Comparison of ENCODE assay signal across 15 cellular contexts in the genomic region with DNA sequence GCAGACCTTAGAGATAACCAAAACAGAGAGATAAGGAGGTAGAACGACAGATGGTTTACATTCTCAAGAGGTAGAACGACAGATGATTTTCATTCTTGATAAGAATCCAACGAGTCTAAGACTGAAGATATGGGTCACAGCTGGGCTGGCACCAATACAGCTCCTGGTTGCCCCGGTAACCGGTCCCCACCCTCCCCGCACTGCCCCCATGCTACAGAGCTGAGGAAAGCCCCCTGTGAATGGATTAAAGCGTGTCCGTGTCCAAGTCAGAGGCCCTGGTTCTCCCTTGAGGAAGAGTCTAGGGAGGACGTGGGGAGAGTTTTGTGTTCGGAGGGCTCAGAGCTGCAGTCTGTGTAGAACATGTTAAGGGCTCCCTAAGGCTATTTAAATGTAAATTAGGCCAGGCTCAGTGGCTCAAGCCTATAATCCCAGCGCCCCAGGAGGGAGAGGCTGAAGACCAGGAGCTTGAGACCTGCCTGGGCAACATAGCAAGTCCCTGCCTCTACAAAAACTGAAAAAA. TPM values are rescaled to one million over a fixed set of nuclear protein-coding genes. Genes with fewer than 3 reads are reported as not detected.
DNase-seq lines count a peak whose midpoint lies in the region; ATAC-seq and TF ChIP-seq lines count a peak whose summit lies in the region.
"Had no signal": no experiment of that assay in that cellular context is flagged by ENCODE, and none has a peak within 500 bp of the region (broad histone marks: within the 10 kb centered on the region; RNA-seq: fewer than 3 reads in every experiment).

No MANE protein-coding gene starts in this region.

- TF ChIP-seq CTCF in glutamatergic neuron (IDR thresholded peaks at IDR 0.05; ENCODE audit: partially characterized antibody, unreplicated experiment) (no peak), upper lobe of left lung (IDR thresholded peaks at IDR 0.05) (no peak)

- no peaks in the 10 kb centered on the region for H3K9me3 Mint-ChIP-seq in glutamatergic neuron (ENCODE audit: unreplicated experiment)
- no peaks in the 10 kb centered on the region for H3K9me3 Mint-ChIP-seq in stimulated activated effector memory CD8-positive, alpha-beta T cell treated with anti-CD3 and anti-CD28 coated beads, Interleukin-12 subunit alpha, Interleukin-12 subunit beta, amount 100 ng/mL, for 72 hours
- H3K9me3 Mint-ChIP-seq in CD4-positive, alpha-beta memory T cell, result no peaks in the 10 kb centered on the region

- no peak overlapping the region for H3K4me3 ChIP-seq in upper lobe of left lung
- H3K4me3 ChIP-seq in CD4-positive, alpha-beta memory T cell (ENCODE audit: low read length in 2 of 2), result no peak overlapping the region
- H3K4me3 ChIP-seq: colonic mucosa, mucosa of descending colon, tibial artery had no signal

- no peak overlapping the region for H3K27ac ChIP-seq in upper lobe of left lung
- no peak overlapping the region for H3K27ac ChIP-seq in CD4-positive, alpha-beta memory T cell (ENCODE audit: low read depth, low read length)
- H3K27ac ChIP-seq: colonic mucosa, tibial artery had no signal

- H3K27me3 ChIP-seq in upper lobe of left lung, result no peaks in the 10 kb centered on the region
- no peaks in the 10 kb centered on the region for H3K27me3 ChIP-seq in CD4-positive, alpha-beta memory T cell (ENCODE audit: insufficient read depth, low read length)
- H3K27me3 ChIP-seq: colonic mucosa, tibial artery had no signal

- CTCF ChIA-PET in CD4-positive, alpha-beta memory T cell (lab: Charles Lee; ENCODE audit: partially characterized antibody), result interaction anchor here (1.3 to 4.8 kb wide), 3 partner anchors 10 to 281 kb away, joined by 3 to 26 read pairs (median 4); no protein-coding TSS in a partner anchor

- POLR2A ChIA-PET in CD4-positive, alpha-beta memory T cell (lab: Charles Lee; ENCODE audit: partially characterized antibody), result no interaction called here

- peak overlapping the region; percentile 57 for H3K27ac Mint-ChIP-seq in glutamatergic neuron (ENCODE audit: unreplicated experiment)
- peak overlapping the region; percentile 23 for H3K27ac Mint-ChIP-seq in stimulated activated effector memory CD8-positive, alpha-beta T cell treated with anti-CD3 and anti-CD28 coated beads, Interleukin-12 subunit alpha, Interleukin-12 subunit beta, amount 100 ng/mL, for 72 hours
- H3K27ac Mint-ChIP-seq in CD4-positive, alpha-beta memory T cell, result peak overlapping the region in 1 of 7 donors; percentile 60

- WGBS in upper lobe of left lung, 2 donors, result 53 to 61% methylated on average over 11 of the region's 11 CpGs

- H3K27me3 Mint-ChIP-seq in glutamatergic neuron (ENCODE audit: unreplicated experiment), result no peaks in the 10 kb centered on the region
- no peaks in the 10 kb centered on the region for H3K27me3 Mint-ChIP-seq in CD4-positive, alpha-beta memory T cell

- peaks cover 0 to 15% (median 3%) of the 10 kb centered on the region in 4 donors for H3K36me3 ChIP-seq in upper lobe of left lung
- no peaks in the 10 kb centered on the region for H3K36me3 ChIP-seq in CD4-positive, alpha-beta memory T cell (ENCODE audit: insufficient read depth, low read length)
- H3K36me3 ChIP-seq: colonic mucosa had no signal

- DNase-seq in Right ventricle myocardium superior, result no peak
- DNase-seq in cardiac septum (ENCODE audit: low spot score), result no peak
- DNase-seq in NCI-H82 (lab: John Stamatoyannopoulos, UW), result peak; percentile 88
- peak; percentile 52 for DNase-seq in glutamatergic neuron
- DNase-seq in stimulated activated effector memory CD8-positive, alpha-beta T cell treated with anti-CD3 and anti-CD28 coated beads, Interleukin-12 subunit alpha, Interleukin-12 subunit beta, amount 100 ng/mL, for 72 hours (ENCODE audit: low spot score in 2 of 2), result no peak
- DNase-seq in upper lobe of left lung, result no peak
- no peak for DNase-seq in CD4-positive, alpha-beta memory T cell
- no peak for DNase-seq in activated CD4-positive, CD25-positive, alpha-beta regulatory T cell treated with anti-CD3 and anti-CD28 coated beads, Interleukin-2, amount 50 U/mL, for 72 hours
- DNase-seq: colonic mucosa, DMS153, Kasumi-1, mucosa of descending colon, NCI-H2029, posterior cingulate gyrus, tibial artery had no signal

- H3K4me1 ChIP-seq in upper lobe of left lung, result no peaks in the 10 kb centered on the region
- H3K4me1 ChIP-seq in CD4-positive, alpha-beta memory T cell (ENCODE audit: insufficient read depth, low read length), result no peaks in the 10 kb centered on the region
- H3K4me1 ChIP-seq: colonic mucosa, tibial artery had no signal

- H3K9me3 ChIP-seq in upper lobe of left lung, result no peaks in the 10 kb centered on the region
- H3K9me3 ChIP-seq in CD4-positive, alpha-beta memory T cell (ENCODE audit: control insufficient read depth in 1 of 2, low read length in 2 of 2), result no peaks in the 10 kb centered on the region
- H3K9me3 ChIP-seq: colonic mucosa, mucosa of descending colon, tibial artery had no signal

- no peak for TF ChIP-seq EP300 in upper lobe of left lung (IDR thresholded peaks at IDR 0.05)

- no peak for TF ChIP-seq POLR2A in upper lobe of left lung (IDR thresholded peaks at IDR 0.05)

- H3K36me3 Mint-ChIP-seq in glutamatergic neuron (ENCODE audit: unreplicated experiment), result no peaks in the 10 kb centered on the region
- H3K36me3 Mint-ChIP-seq in stimulated activated effector memory CD8-positive, alpha-beta T cell treated with anti-CD3 and anti-CD28 coated beads, Interleukin-12 subunit alpha, Interleukin-12 subunit beta, amount 100 ng/mL, for 72 hours, result peaks cover 18% of the 10 kb centered on the region
- peaks cover 15 to 32% of the 10 kb centered on the region in 2 donors for H3K36me3 Mint-ChIP-seq in CD4-positive, alpha-beta memory T cell

- intact Hi-C loops in Right ventricle myocardium superior (cut with DNase I) (no loop called here), cardiac septum (cut with DNase I) (no loop called here)
- intact Hi-C loops in CD4-positive, alpha-beta memory T cell (cut with micrococcal nuclease), result no loop called here

- H3K4me1 Mint-ChIP-seq in glutamatergic neuron (ENCODE audit: low read depth, unreplicated experiment), result peaks cover 10% of the 10 kb centered on the region
- peaks cover 10% of the 10 kb centered on the region for H3K4me1 Mint-ChIP-seq in stimulated activated effector memory CD8-positive, alpha-beta T cell treated with anti-CD3 and anti-CD28 coated beads, Interleukin-12 subunit alpha, Interleukin-12 subunit beta, amount 100 ng/mL, for 72 hours
- peaks cover 3 to 7% (median 5%) of the 10 kb centered on the region in 4 donors for H3K4me1 Mint-ChIP-seq in CD4-positive, alpha-beta memory T cell

- peak overlapping the region; percentile 53 for H3K4me3 Mint-ChIP-seq in glutamatergic neuron (ENCODE audit: unreplicated experiment)
- H3K4me3 Mint-ChIP-seq in stimulated activated effector memory CD8-positive, alpha-beta T cell treated with anti-CD3 and anti-CD28 coated beads, Interleukin-12 subunit alpha, Interleukin-12 subunit beta, amount 100 ng/mL, for 72 hours, result no peak overlapping the region
- H3K4me3 Mint-ChIP-seq in CD4-positive, alpha-beta memory T cell, result no peak overlapping the region

- ATAC-seq in Right ventricle myocardium superior (ENCODE audit: poor library complexity) (peak; percentile 34), upper lobe of left lung (ENCODE audit: low FRiP score in 2 of 2) (no peak)
- no peak for ATAC-seq in stimulated activated effector memory CD8-positive, alpha-beta T cell treated with anti-CD3 and anti-CD28 coated beads, Interleukin-12 subunit alpha, Interleukin-12 subunit beta, amount 100 ng/mL, for 72 hours
- ATAC-seq: mucosa of descending colon had no signal

RNA-seq across cellular contexts. Expression of gene IDNK, which starts 8.1 kb away (rescaled TPM):
- total RNA-seq in Right ventricle myocardium superior (4.9 TPM), cardiac septum (5.4 TPM), glutamatergic neuron (ENCODE audit: unreplicated experiment) (2.8 TPM), upper lobe of left lung (10 to 100 TPM in 1 of 6 donors, 1 to 10 TPM in 5; 2.3 to 13.7 (median 5.1) TPM)
- 10 to 100 TPM; 10.1 to 10.2 TPM for total RNA-seq in CD4-positive, alpha-beta memory T cell
- 10 to 100 TPM; 18.8 to 24.9 TPM for polyA plus RNA-seq in CD4-positive, alpha-beta memory T cell

Comparison
In these comparisons a context has a peak if more than half of its experiments do, and no peak if none do; other contexts are left out.
1. DNase-seq: peak in NCI-H82 (single experiment) and glutamatergic neuron (single experiment); none in Right ventricle myocardium superior (single experiment), cardiac septum (single experiment), stimulated activated effector memory CD8-positive, alpha-beta T cell treated with anti-CD3 and anti-CD28 coated beads, Interleukin-12 subunit alpha, Interleukin-12 subunit beta, amount 100 ng/mL, for 72 hours (0 of 2), upper lobe of left lung (0 of 2), CD4-positive, alpha-beta memory T cell (0 of 5) and activated CD4-positive, CD25-positive, alpha-beta regulatory T cell treated with anti-CD3 and anti-CD28 coated beads, Interleukin-2, amount 50 U/mL, for 72 hours (single experiment).